ENCODE assay signal across 8 cellular contexts in the genomic region with DNA sequence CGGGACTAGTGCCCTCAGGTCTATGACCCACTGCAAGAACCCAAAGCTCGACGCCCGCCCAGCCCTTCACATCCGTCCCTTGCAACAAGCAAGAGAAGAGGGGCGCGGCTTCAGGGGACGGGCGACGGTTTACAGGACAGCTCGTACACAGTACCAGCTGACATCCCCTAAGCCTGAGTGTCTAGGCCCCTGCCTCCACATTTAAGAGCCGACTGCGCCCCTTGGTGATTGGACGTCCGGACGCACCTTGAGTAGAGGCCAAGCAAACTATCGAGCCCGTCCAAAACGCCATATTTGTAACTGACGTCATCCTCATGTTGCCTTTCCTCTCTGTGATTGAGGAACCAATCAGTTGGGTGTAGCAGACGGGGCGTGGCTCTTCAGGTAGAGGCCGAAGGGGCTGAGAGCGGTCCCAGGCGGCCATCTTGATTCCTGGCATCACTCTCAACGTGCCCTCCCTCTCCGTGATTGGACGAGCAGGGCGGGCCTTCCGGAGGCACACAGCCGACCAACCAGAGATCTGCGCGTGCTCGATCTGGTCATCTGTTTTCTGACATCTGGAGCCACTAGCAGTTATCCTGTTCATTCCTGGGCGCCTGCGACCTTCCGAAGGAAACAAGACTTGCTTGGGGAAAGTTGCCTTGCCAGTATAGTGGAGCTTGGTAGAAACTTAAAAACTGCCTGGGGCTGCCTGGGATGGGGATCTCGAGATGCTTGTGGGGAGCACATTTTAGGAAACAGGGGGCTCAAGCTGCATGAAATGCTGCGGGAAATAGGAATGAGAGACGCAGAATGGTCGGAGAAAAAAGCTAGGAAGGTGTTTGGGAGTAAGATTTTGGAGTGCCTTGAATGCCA. TPM values are rescaled to one million over a fixed set of nuclear protein-coding genes. Genes with fewer than 3 reads are reported as not detected.
A peak's percentile ranks its signal among the peaks of the same experiment; 100 is the strongest.
DNase-seq lines count a peak whose midpoint lies in the region; ATAC-seq and TF ChIP-seq lines count a peak whose summit lies in the region.

No MANE protein-coding gene starts in this region.

- peaks cover 8% of the 10 kb centered on the region for H3K36me3 Mint-ChIP-seq in T-cell
- H3K36me3 Mint-ChIP-seq in type B pancreatic cell: peaks cover 8% of the 10 kb centered on the region

- TF ChIP-seq CTCF in GM13977 (IDR thresholded peaks at IDR 0.05; ENCODE audit: extremely low read depth, insufficient read depth, missing control alignments) (no peak), heart right ventricle (IDR thresholded peaks at IDR 0.05) (peak in 2 of 9 donors; percentile 6 to 31), type B pancreatic cell (conservative IDR thresholded peaks at IDR 0.05) (no peak)

- H3K4me3 Mint-ChIP-seq in T-cell (peak overlapping the region; percentile 86 to 94 (median 89)), type B pancreatic cell (peak overlapping the region; percentile 94)

- no peaks in the 10 kb centered on the region for H3K9me3 ChIP-seq in heart right ventricle

- POLR2A ChIA-PET in T-cell (lab: Charles Lee): interaction anchor here in 1 of 2 donors (1.6 kb wide), 1 partner anchor 11 kb away, joined by 5 read pairs; no protein-coding TSS in a partner anchor

- H3K27me3 ChIP-seq in heart right ventricle: no peaks in the 10 kb centered on the region

- H3K36me3 ChIP-seq in heart right ventricle: peaks cover 0 to 25% (median 7%) of the 10 kb centered on the region in 9 donors

- WGBS in heart right ventricle, 2 donors: 0% methylated on average over 38 to 41 of the region's 41 CpGs

- ATAC-seq in HG02870 (IDR thresholded peaks at IDR 0.05; ENCODE audit: unreplicated experiment) (peak; percentile 94), T-cell (replicated peaks in 1 of 4) (peak; percentile 89 to 93 (median 90)), heart right ventricle (peak; percentile 94 to 98 (median 98))

- peak overlapping the region; percentile 88 to 98 (median 94) for H3K27ac ChIP-seq in heart right ventricle

- in situ Hi-C loops in GM13977 (cut with MboI; ENCODE audit: low pct_unique_long_range_greater_than_20kb, low sequenced_read_pairs, unreplicated experiment): no loop called here

- peak overlapping the region; percentile 47 to 88 (median 68) for H3K4me3 ChIP-seq in heart right ventricle

- DNase-seq in GM13977 (ENCODE audit: low spot score): peak; percentile 94
- peak; percentile 97 for DNase-seq in NCI-H146 (lab: John Stamatoyannopoulos, UW)
- DNase-seq in T-cell: peak; percentile 81 to 99 (median 96)
- peak; percentile 98 for DNase-seq in amniotic stem cell (lab: John Stamatoyannopoulos, UW)
- DNase-seq in heart right ventricle: peak; percentile 96 to 98
- peak; percentile 99 for DNase-seq in pons (ENCODE audit: low spot score)
- peak; percentile 95 for DNase-seq in type B pancreatic cell (ENCODE audit: extremely low spot score, unreplicated experiment)

- peak overlapping the region; percentile 97 to 99 for H3K27ac Mint-ChIP-seq in T-cell
- H3K27ac Mint-ChIP-seq in type B pancreatic cell: peak overlapping the region; percentile 93

- H3K4me1 ChIP-seq in heart right ventricle: peaks cover 7 to 34% (median 28%) of the 10 kb centered on the region in 9 donors

- CTCF ChIA-PET in T-cell (lab: Charles Lee): interaction anchor here in 1 of 2 donors (0.9 to 2.3 kb wide), 5 partner anchors 11 to 144 kb away, joined by 3 to 7 read pairs (median 3); partner anchors contain the start of genes EIF1B, ZNF619 and ZNF620

- no peaks in the 10 kb centered on the region for H3K27me3 Mint-ChIP-seq in T-cell
- no peaks in the 10 kb centered on the region for H3K27me3 Mint-ChIP-seq in type B pancreatic cell

- intact Hi-C loops in heart right ventricle (cut with DNase I): loop anchor here in 6 of 10 donors (2.0 to 10.0 kb wide), 9 partner anchors 72 to 1662 kb away; partner anchors contain the start of genes ZNF621 (in 3 of the 6), EIF1B (in 1 of the 6) and ULK4 (in 1 of the 6)

- H3K9me3 Mint-ChIP-seq in T-cell (no peaks in the 10 kb centered on the region), type B pancreatic cell (no peaks in the 10 kb centered on the region)

- H3K4me1 Mint-ChIP-seq in T-cell (peaks cover 36 to 44% (median 41%) of the 10 kb centered on the region in 3 donors), type B pancreatic cell (ENCODE audit: unreplicated experiment) (peaks cover 28% of the 10 kb centered on the region)

RNA-seq across cellular contexts. Expression of gene RPL14, which starts 4.0 kb away (rescaled TPM):
- total RNA-seq in T-cell (1,000 to 10,000 TPM; 2,898 to 3,980 (median 3,701) TPM), heart right ventricle (1,000 to 10,000 TPM in 5 of 10 donors, 100 to 1,000 TPM in 5; 882 to 1,323 (median 991) TPM), type B pancreatic cell (ENCODE audit: low replicate concordance) (2,109 and 2,207 TPM in 2 replicates)
- 1,000 to 10,000 TPM; 1,415 to 1,433 TPM for polyA plus RNA-seq in heart right ventricle

RNA-seq across cellular contexts. Expression of gene ZNF619, which starts 23.8 kb away (rescaled TPM):
- total RNA-seq in T-cell (10 to 100 TPM in 3 of 5 donors, 1 to 10 TPM in 2; 7.3 to 12.2 (median 11.2) TPM), heart right ventricle (1 to 10 TPM; 3.0 to 6.1 (median 5.0) TPM), type B pancreatic cell (ENCODE audit: low replicate concordance) (7.3 and 7.9 TPM in 2 replicates)
- polyA plus RNA-seq in heart right ventricle: 1 to 10 TPM; 1.0 to 1.7 TPM

RNA-seq across cellular contexts. Expression of gene ZNF620, which starts 52.7 kb away (rescaled TPM):
- total RNA-seq in T-cell (1 to 10 TPM; 2.0 to 3.1 (median 3.1) TPM), heart right ventricle (1 to 10 TPM; 1.3 to 3.6 (median 2.7) TPM), type B pancreatic cell (ENCODE audit: low replicate concordance) (12.3 and 14.0 TPM in 2 replicates)
- 1 to 10 TPM; 1.4 to 1.9 TPM for polyA plus RNA-seq in heart right ventricle

Comparison
In these comparisons a context has a peak if more than half of its experiments do, and no peak if none do; other contexts are left out.
1. Peak in every context shown above with its lines: DNase-seq, ATAC-seq, H3K4me3 ChIP-seq and H3K27ac ChIP-seq.